Comparison of ENCODE assay signal across 1 cellular context in genomic region chr20:18805881-18806280, GRCh38.
A peak's percentile ranks its signal among the peaks of the same experiment; 100 is the strongest.
TF ChIP-seq lines count a peak whose summit lies in the region.

No MANE protein-coding gene starts in this region.

TF ChIP-seq in HEK293, 187 proteins besides CTCF, POLR2A, EP300 and RAD21 (continued from another document):
- no peak for TF ChIP-seq ZNF518A (tag by site-specific recombination; conservative IDR thresholded peaks at IDR 0.05; ENCODE audit: low read depth)
- no peak for TF ChIP-seq EGR2 (tag by site-specific recombination; IDR thresholded peaks at IDR 0.05; ENCODE audit: low read depth)
- TF ChIP-seq ZBTB26 (tag by site-specific recombination; optimal IDR thresholded peaks at IDR 0.05): no peak
- 0 out of 2 replicates have a peak, but pooled peaks have one; percentile 12 for TF ChIP-seq PRDM1 (tag by site-specific recombination; IDR thresholded peaks at IDR 0.05)
- no peak for TF ChIP-seq ZNF433 (tag by site-specific recombination; IDR thresholded peaks at IDR 0.05; ENCODE audit: low read depth)
- TF ChIP-seq GLI2 (tag by site-specific recombination; IDR thresholded peaks at IDR 0.05; ENCODE audit: borderline replicate concordance, low read depth): no peak
- no peak for TF ChIP-seq ZNF704 (tag by site-specific recombination; IDR thresholded peaks at IDR 0.05)
- TF ChIP-seq ZNF398 (tag by site-specific recombination; IDR thresholded peaks at IDR 0.05): 0 out of 2 replicates have a peak, but pooled peaks have one; percentile 12
- TF ChIP-seq KLF9 (tag by site-specific recombination; IDR thresholded peaks at IDR 0.05; ENCODE audit: low read depth): no peak
- no peak for TF ChIP-seq ZNF132 (tag by site-specific recombination; IDR thresholded peaks at IDR 0.05; ENCODE audit: borderline replicate concordance)
- TF ChIP-seq ZNF239 (tag by site-specific recombination; IDR thresholded peaks at IDR 0.05): no peak
- TF ChIP-seq SCRT2 (tag by site-specific recombination; IDR thresholded peaks at IDR 0.05): 0 out of 2 replicates have a peak, but pooled peaks have one; percentile 14
- TF ChIP-seq ZBTB17 (tag by site-specific recombination; IDR thresholded peaks at IDR 0.05): no peak
- TF ChIP-seq ZNF366 (tag by site-specific recombination; conservative IDR thresholded peaks at IDR 0.05): peak; percentile 60; the same call in 1 of the 2 replicates
- no peak for TF ChIP-seq ZBTB1 (tag by site-specific recombination; IDR thresholded peaks at IDR 0.05)
- TF ChIP-seq PRDM10 (tag by site-specific recombination; IDR thresholded peaks at IDR 0.05): peak; percentile 60
- no peak for TF ChIP-seq ZNF146 (tag by site-specific recombination; IDR thresholded peaks at IDR 0.05)
- no peak for TF ChIP-seq ZNF214 (tag by site-specific recombination; IDR thresholded peaks at IDR 0.05; ENCODE audit: borderline replicate concordance)
- no peak for TF ChIP-seq TSHZ1 (tag by site-specific recombination; IDR thresholded peaks at IDR 0.05; ENCODE audit: borderline replicate concordance)
- TF ChIP-seq MYNN (tag by site-specific recombination; IDR thresholded peaks at IDR 0.05; ENCODE audit: borderline replicate concordance): no peak
- peak; percentile 84 for TF ChIP-seq SP7 (tag by site-specific recombination; IDR thresholded peaks at IDR 0.05)
- no peak for TF ChIP-seq ZEB2 (tag by site-specific recombination; IDR thresholded peaks at IDR 0.05)
- 0 out of 2 replicates have a peak, but pooled peaks have one; percentile 40 for TF ChIP-seq KLF8 (tag by site-specific recombination; IDR thresholded peaks at IDR 0.05)
